In genomic region chr5:139695183-139695573, GRCh38 we compare ENCODE assay signal across 21 cellular contexts. TPM values are rescaled to one million over a fixed set of nuclear protein-coding genes. Genes with fewer than 3 reads are reported as not detected.
A peak's percentile ranks its signal among the peaks of the same experiment; 100 is the strongest.
DNase-seq lines count a peak whose midpoint lies in the region; ATAC-seq and TF ChIP-seq lines count a peak whose summit lies in the region.
"Had no signal": no experiment of that assay in that cellular context is flagged by ENCODE, and none has a peak within 500 bp of the region (broad histone marks: within the 10 kb centered on the region; RNA-seq: fewer than 3 reads in every experiment).

No MANE protein-coding gene starts in this region.

- H3K4me1 Mint-ChIP-seq in natural killer cell (peaks cover 39 to 55% of the 10 kb centered on the region in 2 donors), neural progenitor cell (peaks cover 72% of the 10 kb centered on the region)
- peaks cover 15 to 26% of the 10 kb centered on the region in 2 donors for H3K4me1 Mint-ChIP-seq in natural killer cell treated with Interleukin-12 subunit alpha and Interleukin-12 subunit beta and Interleukin-15 and Interleukin-18, amount 100 ng/mL, for 72 hours (ENCODE audit: low read depth in 2 of 2)

- H2AFZ ChIP-seq in neural progenitor cell (replicated peaks): no peak overlapping the region
- no peak overlapping the region for H2AFZ ChIP-seq in PC-9

- TF ChIP-seq POLR2A in vagina (IDR thresholded peaks at IDR 0.05) (no peak), prostate gland (IDR thresholded peaks at IDR 0.05) (no peak)

- H3K36me3 Mint-ChIP-seq in natural killer cell: no peaks in the 10 kb centered on the region
- no peaks in the 10 kb centered on the region for H3K36me3 Mint-ChIP-seq in natural killer cell treated with Interleukin-12 subunit alpha and Interleukin-12 subunit beta and Interleukin-15 and Interleukin-18, amount 100 ng/mL, for 72 hours
- peaks cover 3% of the 10 kb centered on the region for H3K36me3 Mint-ChIP-seq in neural progenitor cell
- H3K36me3 Mint-ChIP-seq: CD4-positive, CD25-positive, alpha-beta regulatory T cell had no signal

- H3F3A ChIP-seq in neural progenitor cell (ENCODE audit: low read depth) (peaks cover 39% of the 10 kb centered on the region), PC-9 (ENCODE audit: insufficient read depth, low read depth) (peaks cover 11% of the 10 kb centered on the region; the same call in 1 of the 2 replicates)

- H3K36me3 ChIP-seq in neural progenitor cell (no peaks in the 10 kb centered on the region), vagina (no peaks in the 10 kb centered on the region), prostate gland (no peaks in the 10 kb centered on the region), PC-9 (ENCODE audit: low read depth) (no peaks in the 10 kb centered on the region)

- H3K9me3 Mint-ChIP-seq in natural killer cell (no peaks in the 10 kb centered on the region), neural progenitor cell (no peaks in the 10 kb centered on the region)
- H3K9me3 Mint-ChIP-seq in natural killer cell treated with Interleukin-12 subunit alpha and Interleukin-12 subunit beta and Interleukin-15 and Interleukin-18, amount 100 ng/mL, for 72 hours: no peaks in the 10 kb centered on the region

- peaks cover 46% of the 10 kb centered on the region for H3K4me1 ChIP-seq in neural progenitor cell
- peaks cover 68% of the 10 kb centered on the region for H3K4me1 ChIP-seq in vagina
- H3K4me1 ChIP-seq in prostate gland (replicated peaks): peaks cover 16% of the 10 kb centered on the region
- peaks cover 4% of the 10 kb centered on the region; the same call in 1 of the 2 replicates for H3K4me1 ChIP-seq in PC-9 (replicated peaks; ENCODE audit: insufficient read depth)

- POLR2A ChIA-PET in PC-9 (lab: Charles Lee; ENCODE audit: unreplicated experiment): no interaction called here

- CTCF ChIA-PET in PC-9 (lab: Charles Lee): no interaction called here

- DNase-seq in natural killer cell (no peak), dorsolateral prefrontal cortex (no peak), neural progenitor cell (ENCODE audit: low spot score) (no peak), vagina (ENCODE audit: extremely low spot score in 2 of 2) (no peak), NCI-H82 treated with DMSO at 0.1 percent for 48 hours (lab: John Stamatoyannopoulos, UW; ENCODE audit: unreplicated experiment) (no peak), prostate gland (ENCODE audit: low spot score) (no peak), PC-9 (no peak)
- no peak for DNase-seq in natural killer cell treated with Interleukin-12 subunit alpha and Interleukin-12 subunit beta and Interleukin-15 and Interleukin-18, amount 100 ng/mL, for 72 hours (ENCODE audit: low spot score)
- DNase-seq: CD4-positive, CD25-positive, alpha-beta regulatory T cell; DMS53; H7; MM.1S; NCI-H1417; NCI-H1694; NCI-H2029 treated with DMSO at 0.1 percent for 48 hours; NCI-H2227 treated with DMSO at 0.1 percent for 48 hours; NCI-H526 treated with DMSO at 0.1 percent for 48 hours; SHP77 had no signal

- no peaks in the 10 kb centered on the region for H3K27me3 ChIP-seq in dorsolateral prefrontal cortex
- H3K27me3 ChIP-seq in neural progenitor cell: peaks cover 30% of the 10 kb centered on the region
- H3K27me3 ChIP-seq in vagina: no peaks in the 10 kb centered on the region
- H3K27me3 ChIP-seq in prostate gland (replicated peaks; ENCODE audit: insufficient read depth): no peaks in the 10 kb centered on the region
- peaks cover 15% of the 10 kb centered on the region; the same call in 1 of the 2 replicates for H3K27me3 ChIP-seq in PC-9 (ENCODE audit: insufficient read depth, low read depth)

- H3K9me2 ChIP-seq in PC-9 (ENCODE audit: insufficient read depth): no peaks in the 10 kb centered on the region

- no peaks in the 10 kb centered on the region for H4K20me1 ChIP-seq in neural progenitor cell (ENCODE audit: low read depth)
- no peaks in the 10 kb centered on the region for H4K20me1 ChIP-seq in PC-9 (ENCODE audit: insufficient read depth)

- H3K4me3 ChIP-seq in dorsolateral prefrontal cortex: no peak overlapping the region
- no peak overlapping the region for H3K4me3 ChIP-seq in neural progenitor cell
- no peak overlapping the region for H3K4me3 ChIP-seq in vagina
- no peak overlapping the region for H3K4me3 ChIP-seq in prostate gland
- no peak overlapping the region for H3K4me3 ChIP-seq in PC-9

- H3K27me3 Mint-ChIP-seq in natural killer cell (ENCODE audit: low read depth in 2 of 2) (no peaks in the 10 kb centered on the region), neural progenitor cell (ENCODE audit: insufficient read depth, low read depth) (peaks cover 10% of the 10 kb centered on the region)
- no peaks in the 10 kb centered on the region for H3K27me3 Mint-ChIP-seq in natural killer cell treated with Interleukin-12 subunit alpha and Interleukin-12 subunit beta and Interleukin-15 and Interleukin-18, amount 100 ng/mL, for 72 hours

- H3K4me2 ChIP-seq in neural progenitor cell: no peak overlapping the region
- no peak overlapping the region for H3K4me2 ChIP-seq in PC-9
- H3K4me2 ChIP-seq: KMS-11 had no signal

- H3K4me3 Mint-ChIP-seq in natural killer cell: peak overlapping the region; percentile 91
- no peak overlapping the region for H3K4me3 Mint-ChIP-seq in natural killer cell treated with Interleukin-12 subunit alpha and Interleukin-12 subunit beta and Interleukin-15 and Interleukin-18, amount 100 ng/mL, for 72 hours
- no peak overlapping the region for H3K4me3 Mint-ChIP-seq in neural progenitor cell

- no peak for ATAC-seq in natural killer cell
- no peak for ATAC-seq in natural killer cell treated with Interleukin-12 subunit alpha and Interleukin-12 subunit beta and Interleukin-15 and Interleukin-18, amount 100 ng/mL, for 72 hours
- ATAC-seq: Panc1 had no signal

- TF ChIP-seq CTCF in natural killer cell (IDR thresholded peaks at IDR 0.05): no peak
- TF ChIP-seq CTCF in dorsolateral prefrontal cortex (IDR thresholded peaks at IDR 0.05 in 54 of 56, conservative IDR thresholded peaks at IDR 0.05 in 2 of 56; ENCODE audit: low read depth in 1 of 56, partially characterized antibody in 56 of 56): no peak
- TF ChIP-seq CTCF in neural progenitor cell (IDR thresholded peaks at IDR 0.05): no peak
- no peak for TF ChIP-seq CTCF in vagina (IDR thresholded peaks at IDR 0.05)
- TF ChIP-seq CTCF in prostate gland (IDR thresholded peaks at IDR 0.05): no peak
- TF ChIP-seq CTCF in PC-9 (conservative IDR thresholded peaks at IDR 0.05): no peak

- H3K79me2 ChIP-seq in neural progenitor cell (ENCODE audit: low read depth) (no peaks in the 10 kb centered on the region), PC-9 (ENCODE audit: low read depth) (no peaks in the 10 kb centered on the region)

- H3K27ac ChIP-seq in dorsolateral prefrontal cortex (peak overlapping the region in 32 of 59 donors; percentile 1 to 95 (median 83)), neural progenitor cell (no peak overlapping the region), vagina (peak overlapping the region; percentile 98), prostate gland (no peak overlapping the region), PC-9 (no peak overlapping the region)
- H3K27ac ChIP-seq: 22Rv1, KMS-11 had no signal

- BruUV-seq in PC-9 (replicated peaks; lab: Mats Ljungman, UMichigan): no TSS peak

- H3K27ac Mint-ChIP-seq in natural killer cell (peak overlapping the region in 1 of 2 donors; percentile 73), neural progenitor cell (peak overlapping the region; percentile 53)
- H3K27ac Mint-ChIP-seq in natural killer cell treated with Interleukin-12 subunit alpha and Interleukin-12 subunit beta and Interleukin-15 and Interleukin-18, amount 100 ng/mL, for 72 hours: no peak overlapping the region
- H3K27ac Mint-ChIP-seq: CD4-positive, CD25-positive, alpha-beta regulatory T cell had no signal

- no peak overlapping the region for H3K9ac ChIP-seq in neural progenitor cell
- H3K9ac ChIP-seq: KMS-11 had no signal

- WGBS in prostate gland: 87% methylated on average over 2 of the region's 2 CpGs

- H3K9me3 ChIP-seq in neural progenitor cell (ENCODE audit: low read depth): no peaks in the 10 kb centered on the region
- no peaks in the 10 kb centered on the region for H3K9me3 ChIP-seq in vagina
- H3K9me3 ChIP-seq in prostate gland: no peaks in the 10 kb centered on the region
- H3K9me3 ChIP-seq in PC-9 (ENCODE audit: insufficient read depth, low read depth): no peaks in the 10 kb centered on the region

- intact Hi-C loops in natural killer cell (cut with micrococcal nuclease) (loop anchor here (10.0 kb wide), 2 partner anchors 50 to 130 kb away; partner anchors contain the start of gene UBE2D2), dorsolateral prefrontal cortex (cut with DNase I) (loop anchor here (5.0 to 10.0 kb wide), 2 partner anchors 52 to 270 kb away; no protein-coding TSS in a partner anchor), vagina (cut with DNase I) (loop anchor here (5.0 kb wide), 2 partner anchors 43 to 52 kb away; no protein-coding TSS in a partner anchor), prostate gland (cut with DNase I) (no loop called here), PC-9 (cut with micrococcal nuclease; ENCODE audit: unreplicated experiment) (no loop called here)

RNA-seq across cellular contexts. Expression of gene CXXC5, which starts 47.0 kb away (rescaled TPM):
- total RNA-seq in natural killer cell: 100 to 1,000 TPM in 1 of 3 donors, 10 to 100 TPM in 2; 75.6 to 124 (median 84.8) TPM
- total RNA-seq in natural killer cell treated with Interleukin-12 subunit alpha and Interleukin-12 subunit beta and Interleukin-15 and Interleukin-18, amount 100 ng/mL, for 72 hours: 1 to 10 TPM; 4.7 to 9.0 TPM
- total RNA-seq in dorsolateral prefrontal cortex: 100 to 1,000 TPM in 83 of 120 experiments, 10 to 100 TPM in 37; 79.1 to 229 (median 108) TPM
- total RNA-seq in neural progenitor cell (ENCODE audit: low replicate concordance): 17.2 and 25.6 TPM in 2 replicates
- total RNA-seq in vagina: 51.8 TPM
- total RNA-seq in prostate gland: 10 to 100 TPM; 47.4 to 47.7 TPM
- 59.9 and 68.2 TPM in 2 replicates for total RNA-seq in PC-9 (2021)

Comparison
In these comparisons a context has a peak if more than half of its experiments do, and no peak if none do; other contexts are left out.
1. H3K27ac ChIP-seq: peak in dorsolateral prefrontal cortex (32 of 59) and vagina (single experiment); none in neural progenitor cell (single experiment), prostate gland (0 of 2) and PC-9 (single experiment).
2. intact Hi-C loops: an anchor here in natural killer cell (10.0 kb wide), dorsolateral prefrontal cortex (5.0 to 10.0 kb wide) and vagina (5.0 kb wide); none called in prostate gland and PC-9.